In the genomic region with DNA sequence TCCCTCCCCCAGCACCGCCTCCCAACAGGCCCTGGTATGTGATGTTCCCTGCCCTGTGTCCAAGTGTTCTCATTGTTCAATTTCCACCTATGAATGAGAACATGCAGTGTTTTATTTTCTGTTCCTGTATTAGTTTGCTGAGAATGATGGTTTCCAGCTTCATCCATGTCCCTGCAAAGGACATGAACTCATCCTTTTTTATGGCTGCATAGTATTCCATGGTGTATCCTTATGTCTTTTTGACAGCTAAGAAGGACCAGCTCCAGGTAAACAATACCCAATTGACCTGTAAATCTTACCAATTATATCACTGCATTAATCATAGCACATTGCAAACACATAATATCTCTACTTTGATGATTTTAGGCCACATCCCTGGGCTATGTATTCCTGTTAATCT, we compare ENCODE assay signal across 6 cellular contexts. TPM values are rescaled to one million over a fixed set of nuclear protein-coding genes. Genes with fewer than 3 reads are reported as not detected.
"Had no signal": no experiment of that assay in that cellular context is flagged by ENCODE, and none has a peak within 500 bp of the region (broad histone marks: within the 10 kb centered on the region; RNA-seq: fewer than 3 reads in every experiment).

No MANE protein-coding gene starts in this region.

RNA-seq across cellular contexts. Expression of a gene that starts 23.8 kb away (rescaled TPM):
- total RNA-seq: SJCRH30, SK-MEL-5 had no signal
- polyA plus RNA-seq: SK-N-SH had no signal

RNA-seq across cellular contexts. Expression of a gene that starts 33.8 kb away (rescaled TPM):
- total RNA-seq: OCI-LY7, PC-3, PC-9, SJCRH30 had no signal
- polyA plus RNA-seq: SK-N-SH had no signal
